In the genomic region with DNA sequence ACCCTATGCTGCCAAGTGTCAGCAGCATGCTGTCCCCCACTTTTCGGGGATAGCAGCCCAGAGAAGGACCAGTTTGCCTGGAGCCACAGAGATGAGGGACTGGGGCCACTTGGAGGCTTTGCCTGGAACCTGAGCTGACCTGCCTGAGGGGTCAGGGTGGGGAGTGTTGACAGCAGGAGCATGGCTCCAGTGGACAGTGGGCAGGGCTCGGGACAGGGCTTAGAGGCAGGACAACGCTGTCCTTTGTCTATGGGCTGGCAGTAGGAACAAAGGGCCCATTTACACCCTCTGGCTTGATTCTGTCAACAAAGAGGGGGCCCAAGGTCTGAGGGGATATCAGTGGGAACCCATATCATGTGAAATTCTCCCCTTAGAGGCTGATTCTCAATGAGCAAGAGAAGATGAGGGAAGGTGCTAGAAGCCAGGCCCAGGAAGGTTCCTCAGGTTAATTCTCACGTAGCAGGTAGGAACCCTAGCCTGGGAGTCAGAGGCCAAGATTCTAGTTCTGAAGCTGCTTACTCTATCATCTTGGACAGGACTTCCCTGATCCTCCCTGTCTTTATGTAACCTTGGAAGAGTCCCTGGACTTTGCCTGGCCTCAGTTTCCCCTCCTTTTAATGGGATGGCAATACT, we compare ENCODE assay signal across 19 cellular contexts. TPM values are rescaled to one million over a fixed set of nuclear protein-coding genes. Genes with fewer than 3 reads are reported as not detected.
DNase-seq lines count a peak whose midpoint lies in the region; ATAC-seq and TF ChIP-seq lines count a peak whose summit lies in the region.
"Had no signal": no experiment of that assay in that cellular context is flagged by ENCODE, and none has a peak within 500 bp of the region (broad histone marks: within the 10 kb centered on the region; RNA-seq: fewer than 3 reads in every experiment).

No MANE protein-coding gene starts in this region.

- H3K27ac ChIP-seq in left ventricle myocardium inferior (replicated peaks) (peak overlapping the region; percentile 92), esophagus muscularis mucosa (replicated peaks in 1 of 4) (peak overlapping the region in 3 of 4 donors; percentile 19 to 43 (median 40)), neuronal stem cell (replicated peaks; ENCODE audit: low read length) (no peak overlapping the region), upper lobe of right lung (no peak overlapping the region)
- H3K27ac ChIP-seq: A549 had no signal

- H3K27me3 ChIP-seq in left ventricle myocardium inferior (ENCODE audit: low read depth) = no peaks in the 10 kb centered on the region
- no peaks in the 10 kb centered on the region for H3K27me3 ChIP-seq in esophagus muscularis mucosa
- H3K27me3 ChIP-seq in neuronal stem cell (ENCODE audit: control insufficient read depth in 3 of 3, insufficient read depth in 3 of 3, low read depth in 1 of 3, low read length in 3 of 3) = peaks cover 0 to 32% (median 2%) of the 10 kb centered on the region in 3 experiments
- H3K27me3 ChIP-seq in upper lobe of right lung = no peaks in the 10 kb centered on the region

- H3K36me3 Mint-ChIP-seq in type B pancreatic cell = no peaks in the 10 kb centered on the region

- TF ChIP-seq POLR2A in esophagus muscularis mucosa (IDR thresholded peaks at IDR 0.05; ENCODE audit: low read depth) = no peak

- H3K36me3 ChIP-seq in left ventricle myocardium inferior (no peaks in the 10 kb centered on the region), esophagus muscularis mucosa (no peaks in the 10 kb centered on the region), neuronal stem cell (replicated peaks in 1 of 2; ENCODE audit: control insufficient read depth in 2 of 2, insufficient read depth in 2 of 2, low read length in 2 of 2) (no peaks in the 10 kb centered on the region), upper lobe of right lung (no peaks in the 10 kb centered on the region)

- no peak overlapping the region for H3K4me3 ChIP-seq in left ventricle myocardium inferior
- no peak overlapping the region for H3K4me3 ChIP-seq in esophagus muscularis mucosa
- no peak overlapping the region for H3K4me3 ChIP-seq in neuronal stem cell (ENCODE audit: low read length in 2 of 2)
- H3K4me3 ChIP-seq in upper lobe of right lung = no peak overlapping the region
- H3K4me3 ChIP-seq: A549 had no signal

- H2BK120ac ChIP-seq in neuronal stem cell (ENCODE audit: low read depth, low read length) = no peak overlapping the region

- H3K4ac ChIP-seq in neuronal stem cell (ENCODE audit: low read length) = peak overlapping the region; percentile 40

- no peak overlapping the region for H3K27ac Mint-ChIP-seq in type B pancreatic cell
- H3K27ac Mint-ChIP-seq: activated naive CD8-positive, alpha-beta T cell treated with anti-CD3 and anti-CD28 coated beads, Interleukin-2, amount 50 U/mL, for 24 hours; CD4-positive, alpha-beta T cell had no signal

- intact Hi-C loops in left ventricle myocardium inferior (cut with micrococcal nuclease) (no loop called here), left ventricle myocardium superior (cut with micrococcal nuclease) (no loop called here), esophagus muscularis mucosa (cut with DNase I) (no loop called here), upper lobe of right lung (cut with DNase I) (no loop called here)

- peak overlapping the region; percentile 77 for H2AK5ac ChIP-seq in neuronal stem cell (ENCODE audit: low read depth, low read length)

- peak overlapping the region; percentile 81 for H3K18ac ChIP-seq in neuronal stem cell (ENCODE audit: low read length)

- H3K14ac ChIP-seq in neuronal stem cell (ENCODE audit: low read length) = peak overlapping the region; percentile 57

- no peak for ATAC-seq in left ventricle myocardium superior
- no peak for ATAC-seq in GM19452 (IDR thresholded peaks at IDR 0.05; ENCODE audit: unreplicated experiment)
- ATAC-seq in GM21528 (IDR thresholded peaks at IDR 0.05; ENCODE audit: low FRiP score, unreplicated experiment) = no peak
- no peak for ATAC-seq in upper lobe of right lung
- ATAC-seq: activated naive CD8-positive, alpha-beta T cell treated with anti-CD3 and anti-CD28 coated beads, Interleukin-2, amount 50 U/mL, for 24 hours had no signal

- no peak overlapping the region for H4K91ac ChIP-seq in neuronal stem cell (ENCODE audit: low read depth, low read length, poor library complexity)

- peaks cover 8% of the 10 kb centered on the region for H3K4me1 Mint-ChIP-seq in type B pancreatic cell (ENCODE audit: unreplicated experiment)
- H3K4me1 Mint-ChIP-seq: activated naive CD8-positive, alpha-beta T cell treated with anti-CD3 and anti-CD28 coated beads, Interleukin-2, amount 50 U/mL, for 24 hours had no signal

- no peak overlapping the region for H4K8ac ChIP-seq in neuronal stem cell (ENCODE audit: low read depth, low read length)

- no peak overlapping the region for H2AFZ ChIP-seq in neuronal stem cell (ENCODE audit: low read length)

- H3K23ac ChIP-seq in neuronal stem cell (ENCODE audit: low read depth, low read length, poor library complexity) = no peak overlapping the region

- TF ChIP-seq EP300 in esophagus muscularis mucosa (IDR thresholded peaks at IDR 0.05) = no peak

- TF ChIP-seq CTCF in left ventricle myocardium inferior (IDR thresholded peaks at IDR 0.05; ENCODE audit: borderline replicate concordance) (no peak), esophagus muscularis mucosa (IDR thresholded peaks at IDR 0.05) (no peak), type B pancreatic cell (conservative IDR thresholded peaks at IDR 0.05) (no peak), upper lobe of right lung (IDR thresholded peaks at IDR 0.05) (no peak)

- no peaks in the 10 kb centered on the region for H3K9me3 Mint-ChIP-seq in type B pancreatic cell
- H3K9me3 Mint-ChIP-seq: activated naive CD8-positive, alpha-beta T cell treated with anti-CD3 and anti-CD28 coated beads, Interleukin-2, amount 50 U/mL, for 24 hours; CD4-positive, alpha-beta T cell had no signal

- peak overlapping the region; percentile 75 for H2BK5ac ChIP-seq in neuronal stem cell (ENCODE audit: low read length)

- H3K9me3 ChIP-seq in left ventricle myocardium inferior (replicated peaks) = no peaks in the 10 kb centered on the region
- H3K9me3 ChIP-seq in esophagus muscularis mucosa = no peaks in the 10 kb centered on the region
- H3K9me3 ChIP-seq in neuronal stem cell (replicated peaks in 1 of 2; ENCODE audit: control insufficient read depth in 2 of 2, insufficient read depth in 1 of 2, low read depth in 1 of 2, low read length in 2 of 2) = no peaks in the 10 kb centered on the region
- no peaks in the 10 kb centered on the region for H3K9me3 ChIP-seq in upper lobe of right lung
- H3K9me3 ChIP-seq: A549 had no signal

- no peak for DNase-seq in left ventricle myocardium inferior
- DNase-seq in left ventricle myocardium superior = no peak
- DNase-seq in esophagus muscularis mucosa (ENCODE audit: extremely low spot score) = no peak
- no peak for DNase-seq in neuronal stem cell (ENCODE audit: low spot score)
- DNase-seq in type B pancreatic cell (ENCODE audit: extremely low spot score, unreplicated experiment) = peak; percentile 55
- no peak for DNase-seq in upper lobe of right lung
- DNase-seq: activated naive CD8-positive, alpha-beta T cell treated with anti-CD3 and anti-CD28 coated beads, Interleukin-2, amount 50 U/mL, for 24 hours; CD4-positive, alpha-beta T cell; NCI-H187; NCI-H446 treated with DMSO at 0.1 percent for 48 hours; retina; stimulated activated CD4-positive, alpha-beta T cell treated with anti-CD3 and anti-CD28 coated beads, Interleukin-2, amount 100 ng/mL, for 24 hours had no signal

- no peak overlapping the region for H3K4me2 ChIP-seq in neuronal stem cell (ENCODE audit: insufficient read depth, low read length, poor library complexity, severe bottlenecking)
- H3K4me2 ChIP-seq: A549 had no signal

- WGBS in esophagus muscularis mucosa = 69% methylated on average over 4 of the region's 4 CpGs
- WGBS in neuronal stem cell (ENCODE audit: extremely low coverage in 2 of 2, insufficient read length in 2 of 2, insufficient replicate concordance in 1 of 2), 2 donors = no CpG with 5 or more reads among the region's 4 CpGs

- no peaks in the 10 kb centered on the region for H3K79me1 ChIP-seq in neuronal stem cell (ENCODE audit: low read depth, low read length)

- H3K4me3 Mint-ChIP-seq in type B pancreatic cell = no peak overlapping the region
- H3K4me3 Mint-ChIP-seq: activated naive CD8-positive, alpha-beta T cell treated with anti-CD3 and anti-CD28 coated beads, Interleukin-2, amount 50 U/mL, for 24 hours; CD4-positive, alpha-beta T cell had no signal

- peak overlapping the region; percentile 25 for H2BK12ac ChIP-seq in neuronal stem cell (ENCODE audit: low read length)

- no peak overlapping the region for H3K9ac ChIP-seq in neuronal stem cell (ENCODE audit: low read depth, low read length, poor library complexity)

- H2BK15ac ChIP-seq in neuronal stem cell (ENCODE audit: low read length) = peak overlapping the region; percentile 28

- no peaks in the 10 kb centered on the region for H3K27me3 Mint-ChIP-seq in type B pancreatic cell
- H3K27me3 Mint-ChIP-seq: activated naive CD8-positive, alpha-beta T cell treated with anti-CD3 and anti-CD28 coated beads, Interleukin-2, amount 50 U/mL, for 24 hours; CD4-positive, alpha-beta T cell had no signal

- H3K4me1 ChIP-seq in left ventricle myocardium inferior (peaks cover 57% of the 10 kb centered on the region), esophagus muscularis mucosa (peaks cover 0 to 11% (median 9%) of the 10 kb centered on the region in 4 donors), neuronal stem cell (ENCODE audit: control insufficient read depth in 2 of 2, insufficient read depth in 1 of 2, low read depth in 1 of 2, low read length in 2 of 2) (peaks cover 7 to 19% of the 10 kb centered on the region in 2 donors), upper lobe of right lung (no peaks in the 10 kb centered on the region)
- H3K4me1 ChIP-seq: A549 had no signal

RNA-seq across cellular contexts. Expression of gene HHATL, which starts 29.7 kb away (rescaled TPM):
- total RNA-seq in left ventricle myocardium inferior (552 TPM), left ventricle myocardium superior (463 TPM), esophagus muscularis mucosa (1 to 10 TPM in 1 of 4 donors, not detected in 3; 1.5 TPM), type B pancreatic cell (ENCODE audit: low replicate concordance) (not detected in 2 replicates), upper lobe of right lung (not detected)
- polyA plus RNA-seq in neuronal stem cell (2013, experiment 1 of 2) = not detected
- not detected for polyA plus RNA-seq in neuronal stem cell (2013, experiment 2 of 2)
- total RNA-seq: CD4-positive, alpha-beta T cell; cerebellum; Daoy; HT1080; kidney epithelial cell had no signal
- polyA plus RNA-seq: A549 had no signal

RNA-seq across cellular contexts. Expression of gene CCDC13, which starts 40.7 kb away (rescaled TPM):
- 0.41 TPM for total RNA-seq in left ventricle myocardium inferior
- total RNA-seq in left ventricle myocardium superior = 0.17 TPM
- total RNA-seq in esophagus muscularis mucosa = 1 to 10 TPM; 1.2 to 5.3 (median 3.9) TPM
- 1.3 TPM for polyA plus RNA-seq in neuronal stem cell (2013, experiment 1 of 2)
- 1.7 TPM for polyA plus RNA-seq in neuronal stem cell (2013, experiment 2 of 2)
- 0.71 and 2.4 TPM in 2 replicates for total RNA-seq in type B pancreatic cell (ENCODE audit: low replicate concordance)
- total RNA-seq in upper lobe of right lung = 0.87 TPM
- total RNA-seq: HT1080 had no signal

RNA-seq across cellular contexts. Expression of gene KLHL40, which starts 47.0 kb away (rescaled TPM):
- total RNA-seq in left ventricle myocardium inferior = 0.22 TPM
- total RNA-seq in left ventricle myocardium superior = 0.12 TPM
- under 1 TPM in 1 of 4 donors, not detected in 3; 0.17 TPM for total RNA-seq in esophagus muscularis mucosa
- polyA plus RNA-seq in neuronal stem cell (2013, experiment 1 of 2) = not detected
- polyA plus RNA-seq in neuronal stem cell (2013, experiment 2 of 2) = not detected
- 0.12 TPM in 1 of 2 replicates, not detected in the other for total RNA-seq in type B pancreatic cell (ENCODE audit: low replicate concordance)
- total RNA-seq in upper lobe of right lung = not detected
- total RNA-seq: CD4-positive, alpha-beta T cell; Daoy; HT1080; kidney epithelial cell had no signal
- polyA plus RNA-seq: A549 had no signal

Comparison
In these comparisons a context has a peak if more than half of its experiments do, and no peak if none do; other contexts are left out.
1. H3K27ac ChIP-seq: peak in left ventricle myocardium inferior (single experiment) and esophagus muscularis mucosa (3 of 4); none in neuronal stem cell (single experiment) and upper lobe of right lung (single experiment).
2. RNA of gene HHATL, which starts 29.7 kb away (total RNA-seq): 552 TPM in left ventricle myocardium inferior (single experiment) and 463 TPM in left ventricle myocardium superior (single experiment); not detected in upper lobe of right lung (single experiment), 1.5 TPM in esophagus muscularis mucosa and not detected in type B pancreatic cell; every median in the first group is over 100 times any median in the second.